ENCODE assay signal across 22 cellular contexts in genomic region chr1:41097105-41097504, GRCh38.
"Had no signal": no experiment of that assay in that cellular context is flagged by ENCODE, and none has a peak within 500 bp of the region (broad histone marks: within the 10 kb centered on the region; RNA-seq: fewer than 3 reads in every experiment).

No MANE protein-coding gene starts in this region.

- DNase-seq: activated CD4-positive, CD25-positive, alpha-beta regulatory T cell treated with anti-CD3 and anti-CD28 coated beads, Interleukin-2, amount 50 U/mL, for 72 hours; activated effector memory CD4-positive, alpha-beta T cell treated with Interleukin-2 at 50 U/mL for 16 hours; activated naive CD4-positive, alpha-beta T cell treated with anti-CD3 and anti-CD28 coated beads, Interleukin-2, amount 10 ng/mL, durations not matched to agents 7 days and 5 days; activated T-cell treated with anti-CD3 and anti-CD28 coated beads, Interleukin-2, amount 50 U/mL, for 48 hours; cortex of kidney; foreskin melanocyte; lower lobe of right lung; naive thymus-derived CD4-positive, alpha-beta T cell; occipital lobe; right lobe of liver; SJCRH30; stimulated activated CD4-positive, alpha-beta T cell treated with anti-CD3 and anti-CD28 coated beads, Interleukin-15, amount 100 ng/mL, for 24 hours; T-cell; trophoblast cell; WERI-Rb-1 had no signal

- H3K4me2 ChIP-seq: smooth muscle cell had no signal

- H3K9me3 ChIP-seq: lower lobe of right lung, right lobe of liver, SJCRH30 had no signal

- H3K27ac ChIP-seq: epithelial cell of prostate, lower lobe of right lung, right lobe of liver, SJCRH30, WERI-Rb-1 had no signal

- H3K36me3 ChIP-seq: lower lobe of right lung, right lobe of liver had no signal

- H3K4me3 ChIP-seq: lower lobe of right lung, right lobe of liver, SJCRH30, smooth muscle cell had no signal

- H3K27ac Mint-ChIP-seq: activated naive CD4-positive, alpha-beta T cell treated with anti-CD3 and anti-CD28 coated beads, Interleukin-2, amount 10 ng/mL, durations not matched to agents 7 days and 5 days; naive thymus-derived CD4-positive, alpha-beta T cell; stimulated activated naive CD8-positive, alpha-beta T cell treated with anti-CD3 and anti-CD28 coated beads, Interleukin-15, Interleukin-2, amounts not matched to agents 100 ng/mL and 50 ng/mL, for 24 hours; T-cell had no signal

- H3K9me3 Mint-ChIP-seq: activated naive CD4-positive, alpha-beta T cell treated with anti-CD3 and anti-CD28 coated beads, Interleukin-2, amount 10 ng/mL, durations not matched to agents 7 days and 5 days; central memory CD8-positive, alpha-beta T cell; naive thymus-derived CD4-positive, alpha-beta T cell; neural crest cell; stimulated activated naive CD8-positive, alpha-beta T cell treated with anti-CD3 and anti-CD28 coated beads, Interleukin-15, Interleukin-2, amounts not matched to agents 100 ng/mL and 50 ng/mL, for 24 hours; T-cell had no signal

- H3K27me3 ChIP-seq: right lobe of liver, SJCRH30 had no signal

- H3K36me3 Mint-ChIP-seq: activated naive CD4-positive, alpha-beta T cell treated with anti-CD3 and anti-CD28 coated beads, Interleukin-2, amount 10 ng/mL, durations not matched to agents 7 days and 5 days had no signal

- ATAC-seq: left lobe of liver; lower lobe of right lung; naive thymus-derived CD4-positive, alpha-beta T cell; right lobe of liver; T-cell had no signal

- FAIRE-seq: TTC549 had no signal

- H3K4me1 Mint-ChIP-seq: activated naive CD4-positive, alpha-beta T cell treated with anti-CD3 and anti-CD28 coated beads, Interleukin-2, amount 10 ng/mL, durations not matched to agents 7 days and 5 days; central memory CD8-positive, alpha-beta T cell; naive thymus-derived CD4-positive, alpha-beta T cell; T-cell had no signal

- H3K27me3 Mint-ChIP-seq: activated naive CD4-positive, alpha-beta T cell treated with anti-CD3 and anti-CD28 coated beads, Interleukin-2, amount 10 ng/mL, durations not matched to agents 7 days and 5 days; central memory CD8-positive, alpha-beta T cell; naive thymus-derived CD4-positive, alpha-beta T cell; stimulated activated naive CD8-positive, alpha-beta T cell treated with anti-CD3 and anti-CD28 coated beads, Interleukin-15, Interleukin-2, amounts not matched to agents 100 ng/mL and 50 ng/mL, for 24 hours; T-cell had no signal

- H3K4me3 Mint-ChIP-seq: activated naive CD4-positive, alpha-beta T cell treated with anti-CD3 and anti-CD28 coated beads, Interleukin-2, amount 10 ng/mL, durations not matched to agents 7 days and 5 days; central memory CD8-positive, alpha-beta T cell; naive thymus-derived CD4-positive, alpha-beta T cell; neural crest cell; stimulated activated naive CD8-positive, alpha-beta T cell treated with anti-CD3 and anti-CD28 coated beads, Interleukin-15, Interleukin-2, amounts not matched to agents 100 ng/mL and 50 ng/mL, for 24 hours; T-cell had no signal
